In genomic region chr1:161311595-161312181, GRCh38 we compare ENCODE assay signal across 24 cellular contexts. TPM values are rescaled to one million over a fixed set of nuclear protein-coding genes. Genes with fewer than 3 reads are reported as not detected.
DNase-seq lines count a peak whose midpoint lies in the region; ATAC-seq, FAIRE-seq and TF ChIP-seq lines count a peak whose summit lies in the region.
"Had no signal": no experiment of that assay in that cellular context is flagged by ENCODE, and none has a peak within 500 bp of the region (broad histone marks: within the 10 kb centered on the region; RNA-seq: fewer than 3 reads in every experiment).

No MANE protein-coding gene starts in this region.

- no peak overlapping the region for H3K9ac ChIP-seq in K562 (ENCODE audit: insufficient read depth in 1 of 2, low read depth in 2 of 2, low read length in 2 of 2)

- H3K27ac Mint-ChIP-seq in CD8-positive, alpha-beta T cell: peak overlapping the region; percentile 14
- H3K27ac Mint-ChIP-seq: HFFc6 had no signal

- in situ Hi-C loops in K562 (cut with MboI): no loop called here
- in situ Hi-C loops in transverse colon (cut with MboI; ENCODE audit: low pct_ligation_motif_present in 1 of 4, low pct_unique_long_range_greater_than_20kb in 1 of 4, low sequenced_read_pairs in 3 of 4): no loop called here

- no peak for ATAC-seq in CD8-positive, alpha-beta T cell
- no peak for ATAC-seq in K562
- ATAC-seq: A549 had no signal

- H3K4me3 Mint-ChIP-seq in CD8-positive, alpha-beta T cell: no peak overlapping the region
- H3K4me3 Mint-ChIP-seq: HFFc6 had no signal

- H3K79me2 ChIP-seq in K562 (ENCODE audit: control insufficient read depth, insufficient read depth, low read length): peaks cover 27% of the 10 kb centered on the region

- H3K36me3 ChIP-seq in CD8-positive, alpha-beta T cell (ENCODE audit: insufficient read depth, low read length): no peaks in the 10 kb centered on the region
- H3K36me3 ChIP-seq in K562 (ENCODE audit: control insufficient read depth, insufficient read depth, low read length): no peaks in the 10 kb centered on the region
- no peaks in the 10 kb centered on the region for H3K36me3 ChIP-seq in tibial nerve
- no peaks in the 10 kb centered on the region for H3K36me3 ChIP-seq in transverse colon
- H3K36me3 ChIP-seq: MG63 had no signal

- H4K20me1 ChIP-seq in K562 (replicated peaks; ENCODE audit: control insufficient read depth, insufficient read depth, low read length): no peaks in the 10 kb centered on the region

- POLR2A ChIA-PET in CD8-positive, alpha-beta T cell (lab: Charles Lee): no interaction called here
- POLR2A ChIA-PET in K562 (lab: Yijun Ruan, JAX): interaction anchor here (0.6 kb wide), 1 partner anchor 95 kb away, joined by 3 read pairs; no protein-coding TSS in a partner anchor

- BruUV-seq in K562 (replicated peaks; lab: Mats Ljungman, UMichigan): no TSS peak

- peak overlapping the region; percentile 40; the same call in 1 of the 2 replicates for H2AFZ ChIP-seq in K562 (ENCODE audit: low read depth, low read length)

- no peaks in the 10 kb centered on the region for H3K27me3 ChIP-seq in CD8-positive, alpha-beta T cell (ENCODE audit: insufficient read depth, low read length)
- no peaks in the 10 kb centered on the region for H3K27me3 ChIP-seq in K562 (ENCODE audit: control insufficient read depth in 2 of 2, insufficient read depth in 2 of 2, low read length in 2 of 2)
- H3K27me3 ChIP-seq in tibial nerve: no peaks in the 10 kb centered on the region
- H3K27me3 ChIP-seq in transverse colon: no peaks in the 10 kb centered on the region
- H3K27me3 ChIP-seq: MG63 had no signal

- no peak overlapping the region for H3K4me3 ChIP-seq in CD8-positive, alpha-beta T cell (ENCODE audit: low read depth, low read length)
- no peak overlapping the region for H3K4me3 ChIP-seq in K562
- H3K4me3 ChIP-seq in tibial nerve: no peak overlapping the region
- H3K4me3 ChIP-seq in transverse colon: no peak overlapping the region
- H3K4me3 ChIP-seq: A549, MG63, SK-N-MC had no signal

- FAIRE-seq in K562 (lab: Jason Lieb, UNC): no peak
- no peak for FAIRE-seq in H54 (lab: Jason Lieb, UNC)
- FAIRE-seq: A549 had no signal

- intact Hi-C loops in CD8-positive, alpha-beta T cell (cut with DNase I, micrococcal nuclease): loop anchor here (5.0 kb wide), 2 partner anchors 76 to 1251 kb away; partner anchors contain the start of gene UAP1 (in 1 of the 2)
- intact Hi-C loops in K562 (cut with micrococcal nuclease) (loop anchor here (10.0 kb wide), 1 partner anchor 133 kb away; no protein-coding TSS in a partner anchor), transverse colon (cut with DNase I; ENCODE audit: low total_unique reads) (no loop called here)

- TF ChIP-seq POLR2A in K562 (conservative IDR thresholded peaks at IDR 0.05) (no peak), tibial nerve (IDR thresholded peaks at IDR 0.05) (no peak), H54 (IDR thresholded peaks at IDR 0.05; ENCODE audit: low read depth, low read length) (no peak), transverse colon (IDR thresholded peaks at IDR 0.05) (no peak)

- TF ChIP-seq EP300 in K562 (IDR thresholded peaks at IDR 0.05; ENCODE audit: low read length) (no peak), tibial nerve (IDR thresholded peaks at IDR 0.05) (no peak), transverse colon (IDR thresholded peaks at IDR 0.05; ENCODE audit: low read depth) (no peak)

- H3K4me1 ChIP-seq in CD8-positive, alpha-beta T cell (ENCODE audit: insufficient read depth, low read length): peaks cover 17% of the 10 kb centered on the region
- H3K4me1 ChIP-seq in K562 (replicated peaks in 1 of 2; ENCODE audit: control insufficient read depth in 2 of 2, insufficient read depth in 2 of 2, low read length in 2 of 2): peaks cover 22 to 38% of the 10 kb centered on the region in 2 experiments
- H3K4me1 ChIP-seq in tibial nerve: peaks cover 0 to 64% (median 10%) of the 10 kb centered on the region in 4 donors
- peaks cover 0 to 17% (median 4%) of the 10 kb centered on the region in 4 donors for H3K4me1 ChIP-seq in transverse colon

- TF ChIP-seq CTCF in CD8-positive, alpha-beta T cell (IDR thresholded peaks at IDR 0.05): no peak
- TF ChIP-seq CTCF in K562 (IDR thresholded peaks at IDR 0.05 in 2 of 3, conservative IDR thresholded peaks at IDR 0.05 in 1 of 3; ENCODE audit: insufficient read depth in 2 of 3, low read depth in 1 of 3, low read length in 3 of 3) (no peak), tibial nerve (IDR thresholded peaks at IDR 0.05) (no peak), transverse colon (IDR thresholded peaks at IDR 0.05) (no peak)

- TF ChIP-seq RAD21 in K562 (CRISPR knock-in tag; conservative IDR thresholded peaks at IDR 0.05 in 1 of 2, IDR thresholded peaks at IDR 0.05 in 1 of 2): no peak

- H3K36me3 Mint-ChIP-seq in CD8-positive, alpha-beta T cell: peaks cover 9% of the 10 kb centered on the region

- H3K27ac ChIP-seq in CD8-positive, alpha-beta T cell (ENCODE audit: low read depth, low read length): no peak overlapping the region
- H3K27ac ChIP-seq in K562 (ENCODE audit: extremely low read depth, low read depth, low read length) (no peak overlapping the region), tibial nerve (peak overlapping the region; percentile 43 to 98 (median 88)), transverse colon (no peak overlapping the region)
- H3K27ac ChIP-seq: A549, SK-N-MC had no signal

- H3K4me1 Mint-ChIP-seq in CD8-positive, alpha-beta T cell (ENCODE audit: low read depth): peaks cover 30% of the 10 kb centered on the region

- no peaks in the 10 kb centered on the region for H3K27me3 Mint-ChIP-seq in CD8-positive, alpha-beta T cell (ENCODE audit: low read depth)

- WGBS in K562 (ENCODE audit: insufficient coverage, low coverage, missing lambda C conversion rate): 58% methylated on average over 4 of the region's 4 CpGs
- 71 to 73% methylated on average over 4 of the region's 4 CpGs for WGBS in tibial nerve, 2 donors
- 93% methylated on average over 4 of the region's 4 CpGs; no CpG with 5 or more reads in 1 of the 2 donors for WGBS in transverse colon (ENCODE audit: low coverage in 1 of 2), 2 donors

- H3K9me3 ChIP-seq in CD8-positive, alpha-beta T cell (ENCODE audit: low read length): no peaks in the 10 kb centered on the region
- H3K9me3 ChIP-seq in K562 (replicated peaks; ENCODE audit: control insufficient read depth, insufficient read depth, low read depth, low read length): no peaks in the 10 kb centered on the region
- no peaks in the 10 kb centered on the region for H3K9me3 ChIP-seq in tibial nerve
- H3K9me3 ChIP-seq in transverse colon: no peaks in the 10 kb centered on the region
- H3K9me3 ChIP-seq: A549, MG63 had no signal

- CTCF ChIA-PET in CD8-positive, alpha-beta T cell (lab: Charles Lee): interaction anchor here (1.1 to 1.4 kb wide), 2 partner anchors 20 to 119 kb away, joined by 4 read pairs; no protein-coding TSS in a partner anchor
- CTCF ChIA-PET in K562 (lab: Yijun Ruan, JAX; ENCODE audit: low intra/inter-chr PET ratio): interaction anchor here (0.7 kb wide), 1 partner anchor 475 kb away, joined by 3 read pairs; no protein-coding TSS in a partner anchor

- H3K9me1 ChIP-seq in K562 (ENCODE audit: control insufficient read depth, insufficient read depth, low read length): no peaks in the 10 kb centered on the region

- no peaks in the 10 kb centered on the region for H3K9me3 Mint-ChIP-seq in CD8-positive, alpha-beta T cell
- H3K9me3 Mint-ChIP-seq: HFFc6 had no signal

- DNase-seq in CD8-positive, alpha-beta T cell: no peak
- DNase-seq in K562 (ENCODE audit: extremely low read depth in 1 of 4, low spot score in 3 of 4): no peak
- peak; percentile 86 for DNase-seq in kidney tubule cell (ENCODE audit: low spot score)
- no peak for DNase-seq in tibial nerve (ENCODE audit: low spot score in 2 of 2)
- no peak for DNase-seq in H54 (ENCODE audit: insufficient read length, low spot score)
- no peak for DNase-seq in NCI-H2196 (lab: John Stamatoyannopoulos, UW; ENCODE audit: unreplicated experiment)
- DNase-seq in transverse colon: no peak
- DNase-seq: C1 segment of cervical spinal cord, DMS79 treated with DMSO at 0.1 percent for 48 hours, H7, HFFc6, Karpas-422, MG63, NCI-H1092, NCI-H2081, NCI-H2171 treated with DMSO at 0.1 percent for 48 hours, NCI-H446 treated with DMSO at 0.1 percent for 48 hours, NCI-H748 treated with DMSO at 0.1 percent for 48 hours, SHP77 had no signal

- H3K4me2 ChIP-seq in K562 (ENCODE audit: insufficient read depth, low read length): no peak overlapping the region; the same call in 1 of the 2 replicates
- H3K4me2 ChIP-seq: A549 had no signal

RNA-seq across cellular contexts. Expression of gene MPZ, which starts 1.9 kb away (rescaled TPM):
- total RNA-seq in CD8-positive, alpha-beta T cell: 1 to 10 TPM; 2.1 to 2.6 TPM
- 8.6 and 19.9 TPM in 2 replicates for total RNA-seq in K562 (2011; cell fraction: chromatin; rRNA removed; ENCODE audit: low replicate concordance)
- total RNA-seq in K562 (2011; cell fraction: nucleolus; rRNA removed): 17.8 and 21.0 TPM in 2 replicates
- total RNA-seq in K562 (2011; cell fraction: nucleoplasm; rRNA removed): 18.5 and 20.5 TPM in 2 replicates
- 13.5 and 19.0 TPM in 2 replicates for total RNA-seq in K562 (2014; rRNA removed)
- 10.2 and 10.4 TPM in 2 replicates for total RNA-seq in K562 (2014; rRNA removed; fragmentation: Illumina TruSeq; extraction: Trizol)
- total RNA-seq in K562 (2015; rRNA removed; fragmentation: Illumina TruSeq; extraction: Trizol): 10.2 and 10.3 TPM in 2 replicates
- total RNA-seq in K562 (2021): 11.4 and 15.3 TPM in 2 replicates
- 10.5 and 10.9 TPM in 2 replicates for polyA plus RNA-seq in K562 (2011; rRNA removed)
- 15.5 and 16.4 TPM in 2 replicates for polyA plus RNA-seq in K562 (2011; cell fraction: cytosol; rRNA removed)
- polyA plus RNA-seq in K562 (2011; cell fraction: nucleus; rRNA removed): 15.3 and 25.2 TPM in 2 replicates
- 15.0 and 18.0 TPM in 2 replicates for polyA plus RNA-seq in K562 (2012)
- 14.7 and 17.5 TPM in 2 replicates for polyA plus RNA-seq in K562 (2014; fragmentation: Illumina TruSeq; extraction: Trizol)
- polyA plus RNA-seq in K562 (2014; fragmentation: Nextera tagmentation; extraction: Ambion mirVana): under 1 TPM; 0.22 to 0.31 TPM
- polyA plus RNA-seq in K562 (2014; rRNA removed): 15.7 and 16.6 TPM in 2 replicates
- polyA minus RNA-seq in K562 (2011; rRNA and poly(A)+ RNA removed): 1.9 and 3.2 TPM in 2 replicates
- 2.4 and 3.4 TPM in 2 replicates for polyA minus RNA-seq in K562 (2011; cell fraction: cytosol; rRNA and poly(A)+ RNA removed)
- 4.7 and 8.1 TPM in 2 replicates for polyA minus RNA-seq in K562 (2011; cell fraction: nucleus; rRNA and poly(A)+ RNA removed)
- 1,000 to 10,000 TPM in 3 of 4 donors, 100 to 1,000 TPM in 1; 570 to 1,776 (median 1,657) TPM for total RNA-seq in tibial nerve
- 1 to 10 TPM; 1.4 to 3.0 (median 1.6) TPM for total RNA-seq in transverse colon
- total RNA-seq: G401 had no signal

RNA-seq across cellular contexts. Expression of gene SDHC, which starts 2.5 kb away (rescaled TPM):
- total RNA-seq in CD8-positive, alpha-beta T cell: 10 to 100 TPM; 41.5 to 41.9 TPM
- 35.9 and 56.0 TPM in 2 replicates for total RNA-seq in K562 (2011; cell fraction: chromatin; rRNA removed; ENCODE audit: low replicate concordance)
- total RNA-seq in K562 (2011; cell fraction: nucleolus; rRNA removed): 47.2 and 69.9 TPM in 2 replicates
- 58.2 and 68.6 TPM in 2 replicates for total RNA-seq in K562 (2011; cell fraction: nucleoplasm; rRNA removed)
- total RNA-seq in K562 (2014; rRNA removed) (7.7 and 13.7 TPM in 2 replicates), K562 (2014; rRNA removed; fragmentation: Illumina TruSeq; extraction: Trizol) (74.8 and 87.4 TPM in 2 replicates), K562 (2015; rRNA removed; fragmentation: Illumina TruSeq; extraction: Trizol) (54.2 and 55.0 TPM in 2 replicates), K562 (2021) (161 and 178 TPM in 2 replicates), tibial nerve (100 to 1,000 TPM in 1 of 4 donors, 10 to 100 TPM in 3; 27.9 to 144 (median 48.4) TPM), transverse colon (100 to 1,000 TPM in 1 of 4 donors, 10 to 100 TPM in 3; 32.1 to 223 (median 52.5) TPM)
- polyA plus RNA-seq in K562 (2011; rRNA removed) (273 and 309 TPM in 2 replicates), K562 (2014; fragmentation: Illumina TruSeq; extraction: Trizol) (249 and 293 TPM in 2 replicates), K562 (2014; fragmentation: Nextera tagmentation; extraction: Ambion mirVana) (100 to 1,000 TPM in 1 of 2 experiments, 10 to 100 TPM in 1; 99.8 to 198 TPM), K562 (2014; rRNA removed) (174 and 184 TPM in 2 replicates)
- polyA plus RNA-seq in K562 (2011; cell fraction: cytosol; rRNA removed): 358 and 447 TPM in 2 replicates
- polyA plus RNA-seq in K562 (2011; cell fraction: nucleus; rRNA removed): 83.7 and 117 TPM in 2 replicates
- polyA plus RNA-seq in K562 (2012): 144 and 207 TPM in 2 replicates
- 100 and 112 TPM in 2 replicates for polyA minus RNA-seq in K562 (2011; rRNA and poly(A)+ RNA removed)
- polyA minus RNA-seq in K562 (2011; cell fraction: cytosol; rRNA and poly(A)+ RNA removed): 61.5 and 99.0 TPM in 2 replicates
- 28.0 and 50.4 TPM in 2 replicates for polyA minus RNA-seq in K562 (2011; cell fraction: nucleus; rRNA and poly(A)+ RNA removed)

RNA-seq across cellular contexts. Expression of gene PCP4L1, which starts 53.1 kb away (rescaled TPM):
- total RNA-seq in CD8-positive, alpha-beta T cell: not detected
- total RNA-seq in K562 (2011; cell fraction: chromatin; rRNA removed; ENCODE audit: low replicate concordance): not detected in 2 replicates
- not detected in 2 replicates for total RNA-seq in K562 (2011; cell fraction: nucleolus; rRNA removed)
- not detected in 2 replicates for total RNA-seq in K562 (2011; cell fraction: nucleoplasm; rRNA removed)
- total RNA-seq in K562 (2014; rRNA removed): not detected in 2 replicates
- total RNA-seq in K562 (2014; rRNA removed; fragmentation: Illumina TruSeq; extraction: Trizol): not detected in 2 replicates
- total RNA-seq in K562 (2015; rRNA removed; fragmentation: Illumina TruSeq; extraction: Trizol): not detected in 2 replicates
- total RNA-seq in K562 (2021): not detected in 2 replicates
- not detected in 2 replicates for polyA plus RNA-seq in K562 (2011; rRNA removed)
- polyA plus RNA-seq in K562 (2011; cell fraction: cytosol; rRNA removed): not detected in 2 replicates
- not detected in 2 replicates for polyA plus RNA-seq in K562 (2011; cell fraction: nucleus; rRNA removed)
- polyA plus RNA-seq in K562 (2012): 0.08 and 0.22 TPM in 2 replicates
- not detected in 2 replicates for polyA plus RNA-seq in K562 (2014; fragmentation: Illumina TruSeq; extraction: Trizol)
- polyA plus RNA-seq in K562 (2014; fragmentation: Nextera tagmentation; extraction: Ambion mirVana): not detected
- polyA plus RNA-seq in K562 (2014; rRNA removed): not detected in 2 replicates
- not detected in 2 replicates for polyA minus RNA-seq in K562 (2011; rRNA and poly(A)+ RNA removed)
- polyA minus RNA-seq in K562 (2011; cell fraction: cytosol; rRNA and poly(A)+ RNA removed): not detected in 2 replicates
- polyA minus RNA-seq in K562 (2011; cell fraction: nucleus; rRNA and poly(A)+ RNA removed): not detected in 2 replicates
- 1 to 10 TPM in 1 of 4 donors, under 1 TPM in 1, not detected in 2; 0.42 to 1.2 TPM for total RNA-seq in tibial nerve
- 1 to 10 TPM in 2 of 4 donors, not detected in 2; 1.8 to 2.1 TPM for total RNA-seq in transverse colon
- total RNA-seq: G401, HFFc6, OCI-LY7, RPMI7951 had no signal
- polyA plus RNA-seq: A549 had no signal

RNA-seq across cellular contexts. Expression of gene CFAP126, which starts 56.0 kb away (rescaled TPM):
- not detected for total RNA-seq in CD8-positive, alpha-beta T cell
- total RNA-seq in K562 (2011; cell fraction: chromatin; rRNA removed; ENCODE audit: low replicate concordance): not detected in 2 replicates
- total RNA-seq in K562 (2011; cell fraction: nucleolus; rRNA removed): not detected in 2 replicates
- total RNA-seq in K562 (2011; cell fraction: nucleoplasm; rRNA removed): not detected in 2 replicates
- total RNA-seq in K562 (2014; rRNA removed): not detected in 2 replicates
- total RNA-seq in K562 (2014; rRNA removed; fragmentation: Illumina TruSeq; extraction: Trizol): not detected in 2 replicates
- not detected in 2 replicates for total RNA-seq in K562 (2015; rRNA removed; fragmentation: Illumina TruSeq; extraction: Trizol)
- total RNA-seq in K562 (2021): not detected in 2 replicates
- polyA plus RNA-seq in K562 (2011; rRNA removed): not detected in 2 replicates
- polyA plus RNA-seq in K562 (2011; cell fraction: cytosol; rRNA removed): not detected in 2 replicates
- not detected in 2 replicates for polyA plus RNA-seq in K562 (2011; cell fraction: nucleus; rRNA removed)
- not detected in 2 replicates for polyA plus RNA-seq in K562 (2012)
- polyA plus RNA-seq in K562 (2014; fragmentation: Illumina TruSeq; extraction: Trizol): not detected in 2 replicates
- polyA plus RNA-seq in K562 (2014; fragmentation: Nextera tagmentation; extraction: Ambion mirVana): not detected
- not detected in 2 replicates for polyA plus RNA-seq in K562 (2014; rRNA removed)
- not detected in 2 replicates for polyA minus RNA-seq in K562 (2011; rRNA and poly(A)+ RNA removed)
- polyA minus RNA-seq in K562 (2011; cell fraction: cytosol; rRNA and poly(A)+ RNA removed): not detected in 2 replicates
- not detected in 2 replicates for polyA minus RNA-seq in K562 (2011; cell fraction: nucleus; rRNA and poly(A)+ RNA removed)
- total RNA-seq in tibial nerve: under 1 TPM in 1 of 4 donors, not detected in 3; 0.90 TPM
- total RNA-seq in transverse colon: not detected
- total RNA-seq: G401, H7, HFFc6, OCI-LY7, RPMI7951 had no signal
- polyA plus RNA-seq: A549 had no signal

Comparison
In these comparisons a context has a peak if more than half of its experiments do, and no peak if none do; other contexts are left out.
1. H3K27ac ChIP-seq: peak in tibial nerve (4 of 4); none in CD8-positive, alpha-beta T cell (single experiment), K562 (single experiment) and transverse colon (0 of 4).
2. RNA of gene MPZ, which starts 1.9 kb away (total RNA-seq): 570 to 1,776 TPM in tibial nerve; 8.6 to 21.0 TPM in K562, 2.1 to 2.6 TPM in CD8-positive, alpha-beta T cell and 1.4 to 3.0 TPM in transverse colon; every median in the first group is over 10 times any median in the second.